11 cellular contexts compared by ENCODE assay signal in the genomic region with DNA sequence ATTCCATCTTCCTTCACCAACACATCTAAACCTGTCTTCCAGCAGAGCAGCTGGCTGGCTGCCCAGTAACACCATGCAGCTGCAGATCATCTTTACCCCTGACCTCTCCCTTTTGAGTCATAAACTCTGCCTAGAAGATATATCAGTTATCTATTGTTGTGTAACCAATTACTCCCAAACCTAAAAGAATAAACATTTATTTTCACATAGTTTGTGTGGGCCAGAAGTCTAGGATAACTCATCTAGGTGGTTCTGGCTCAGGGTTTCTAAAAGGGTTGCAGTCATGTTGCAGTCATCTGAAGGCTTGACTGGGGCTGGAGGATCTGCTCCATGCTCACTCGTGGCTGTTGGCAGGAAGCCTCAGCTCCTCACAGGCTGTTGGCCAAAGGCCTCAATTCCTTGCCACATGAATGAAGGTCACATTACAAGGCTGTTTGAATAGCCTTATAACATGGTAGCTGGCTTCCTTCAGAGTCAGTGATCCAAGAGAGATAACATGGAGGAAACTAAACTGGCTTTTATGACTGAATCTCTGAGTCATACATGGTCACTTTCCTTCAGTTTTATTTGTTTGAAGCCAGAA.
A peak's percentile ranks its signal among the peaks of the same experiment; 100 is the strongest.
DNase-seq lines count a peak whose midpoint lies in the region; TF ChIP-seq lines count a peak whose summit lies in the region.
"Had no signal": no experiment of that assay in that cellular context is flagged by ENCODE, and none has a peak within 500 bp of the region (broad histone marks: within the 10 kb centered on the region; RNA-seq: fewer than 3 reads in every experiment).

No MANE protein-coding gene starts in this region.

- H3K4me1 ChIP-seq in SJCRH30 (no peaks in the 10 kb centered on the region), right atrium auricular region (no peaks in the 10 kb centered on the region)

- H3K9me3 ChIP-seq in SJCRH30 (replicated peaks): no peaks in the 10 kb centered on the region; the same call in 1 of the 2 replicates
- peaks cover 0 to 10% of the 10 kb centered on the region in 2 donors for H3K9me3 ChIP-seq in right atrium auricular region

- peak; percentile 23 for DNase-seq in Caki2 (ENCODE audit: low read depth)
- peak; percentile 60 for DNase-seq in LHCN-M2 (ENCODE audit: low read depth)
- peak; percentile 4 to 27 for DNase-seq in SJCRH30
- DNase-seq in fibroblast of the aortic adventitia (ENCODE audit: low read depth): peak; percentile 78
- DNase-seq in activated naive CD4-positive, alpha-beta T cell (lab: John Stamatoyannopoulos, UW): no peak
- DNase-seq in right atrium auricular region (ENCODE audit: low spot score): no peak
- no peak for DNase-seq in GM03348 (ENCODE audit: low spot score)
- DNase-seq in NCI-H1092 (lab: John Stamatoyannopoulos, UW): no peak
- DNase-seq: naive B cell; NCI-H1436 treated with DMSO at 0.1 percent for 48 hours; stimulated activated naive CD4-positive, alpha-beta T cell treated with Interleukin-2 at 50 U/mL for 16 hours had no signal

- in situ Hi-C loops in Caki2 (cut with HindIII; ENCODE audit: low pct_unique_long_range_greater_than_20kb, low sequenced_read_pairs): no loop called here

- TF ChIP-seq CTCF in fibroblast of the aortic adventitia (IDR thresholded peaks at IDR 0.05; ENCODE audit: insufficient read depth, low read length) (no peak), right atrium auricular region (IDR thresholded peaks at IDR 0.05) (no peak)

- no peak overlapping the region for H3K27ac ChIP-seq in SJCRH30
- no peak overlapping the region for H3K27ac ChIP-seq in right atrium auricular region

- H3K36me3 ChIP-seq in SJCRH30 (no peaks in the 10 kb centered on the region), right atrium auricular region (no peaks in the 10 kb centered on the region)

- H3K4me3 ChIP-seq in SJCRH30 (no peak overlapping the region), fibroblast of the aortic adventitia (ENCODE audit: low read depth, low read length) (no peak overlapping the region), right atrium auricular region (no peak overlapping the region)

- H3K27me3 ChIP-seq in SJCRH30 (no peaks in the 10 kb centered on the region), right atrium auricular region (no peaks in the 10 kb centered on the region)

Comparison
In these comparisons a context has a peak if more than half of its experiments do, and no peak if none do; other contexts are left out.
1. DNase-seq: peak in Caki2 (single experiment), LHCN-M2 (single experiment), SJCRH30 (2 of 2) and fibroblast of the aortic adventitia (single experiment); none in activated naive CD4-positive, alpha-beta T cell (0 of 4), right atrium auricular region (single experiment), GM03348 (single experiment) and NCI-H1092 (single experiment).